9 cellular contexts compared by ENCODE assay signal in the genomic region with DNA sequence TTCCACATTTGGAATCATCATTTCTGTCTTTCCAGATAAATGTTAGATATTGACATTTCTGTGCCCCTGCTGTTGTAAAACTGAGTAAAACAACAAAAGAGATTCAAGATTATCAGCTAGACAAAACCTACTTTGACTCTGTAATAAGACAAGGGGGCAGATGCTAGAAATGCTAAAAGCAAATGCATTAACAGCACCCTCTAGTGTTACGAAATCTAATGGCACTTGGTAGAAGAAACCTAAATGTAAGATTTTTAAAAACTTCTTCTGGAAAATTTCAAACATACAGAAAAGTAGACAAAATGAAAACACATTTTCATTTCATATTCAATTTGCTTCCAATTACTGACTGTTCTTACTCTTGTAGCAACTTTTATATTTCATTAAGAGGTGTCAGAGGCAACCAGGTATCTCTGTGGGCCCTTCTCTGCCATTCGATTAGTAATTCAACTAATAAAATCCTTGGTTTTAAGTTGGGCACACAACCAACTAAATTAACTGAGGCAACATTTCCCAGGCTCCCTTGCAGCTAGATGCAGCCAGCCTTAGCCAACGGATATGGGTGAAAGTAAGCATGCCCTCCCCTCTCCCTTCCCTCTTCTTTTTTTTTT. TPM values are rescaled to one million over a fixed set of nuclear protein-coding genes. Genes with fewer than 3 reads are reported as not detected.
A peak's percentile ranks its signal among the peaks of the same experiment; 100 is the strongest.
DNase-seq lines count a peak whose midpoint lies in the region; ATAC-seq and TF ChIP-seq lines count a peak whose summit lies in the region.
"Had no signal": no experiment of that assay in that cellular context is flagged by ENCODE, and none has a peak within 500 bp of the region (broad histone marks: within the 10 kb centered on the region; RNA-seq: fewer than 3 reads in every experiment).

No MANE protein-coding gene starts in this region.

- peaks cover 15% of the 10 kb centered on the region for H3K4me1 Mint-ChIP-seq in activated T-cell treated with anti-CD3 and anti-CD28 coated beads, Interleukin-2, amount 50 U/mL, for 72 hours (ENCODE audit: low read depth)

- DNase-seq in activated T-cell treated with anti-CD3 and anti-CD28 coated beads, Interleukin-2, amount 50 U/mL, for 72 hours = peak in 1 of 2 donors; percentile 16
- DNase-seq in activated T-cell treated with anti-CD3 and anti-CD28 coated beads, Interleukin-2, amount 50 U/mL, for 1 hour = no peak
- DNase-seq in NCI-H1436 (lab: John Stamatoyannopoulos, UW) = peak; percentile 52
- DNase-seq in SW480 (ENCODE audit: low spot score) = peak; percentile 67
- DNase-seq in fibroblast of villous mesenchyme (ENCODE audit: low read depth) = peak; percentile 74
- DNase-seq in pulmonary artery endothelial cell (ENCODE audit: low read depth, low spot score) = peak; percentile 30

- H3K27me3 Mint-ChIP-seq in activated T-cell treated with anti-CD3 and anti-CD28 coated beads, Interleukin-2, amount 50 U/mL, for 72 hours (ENCODE audit: low read depth) = no peaks in the 10 kb centered on the region
- H3K27me3 Mint-ChIP-seq: activated naive CD4-positive, alpha-beta T cell treated with anti-CD3 and anti-CD28 coated beads, Interleukin-2, amount 50 U/mL, for 24 hours had no signal

- no peaks in the 10 kb centered on the region for H3K9me3 Mint-ChIP-seq in activated T-cell treated with anti-CD3 and anti-CD28 coated beads, Interleukin-2, amount 50 U/mL, for 72 hours
- H3K9me3 Mint-ChIP-seq: activated naive CD4-positive, alpha-beta T cell treated with anti-CD3 and anti-CD28 coated beads, Interleukin-2, amount 50 U/mL, for 24 hours had no signal

- TF ChIP-seq CTCF in fibroblast of villous mesenchyme (IDR thresholded peaks at IDR 0.05; ENCODE audit: insufficient read depth, low read depth, low read length) = peak; percentile 77

- H3K4me3 Mint-ChIP-seq in activated T-cell treated with anti-CD3 and anti-CD28 coated beads, Interleukin-2, amount 50 U/mL, for 72 hours = no peak overlapping the region
- H3K4me3 Mint-ChIP-seq: activated naive CD4-positive, alpha-beta T cell treated with anti-CD3 and anti-CD28 coated beads, Interleukin-2, amount 50 U/mL, for 24 hours had no signal

- peaks cover 3 to 4% of the 10 kb centered on the region in 2 donors for H3K36me3 Mint-ChIP-seq in activated T-cell treated with anti-CD3 and anti-CD28 coated beads, Interleukin-2, amount 50 U/mL, for 72 hours (ENCODE audit: insufficient read depth in 2 of 2)

- no peak overlapping the region for H3K27ac Mint-ChIP-seq in activated T-cell treated with anti-CD3 and anti-CD28 coated beads, Interleukin-2, amount 50 U/mL, for 72 hours
- H3K27ac Mint-ChIP-seq: activated naive CD4-positive, alpha-beta T cell treated with anti-CD3 and anti-CD28 coated beads, Interleukin-2, amount 50 U/mL, for 24 hours had no signal

- H3K4me3 ChIP-seq in fibroblast of villous mesenchyme (ENCODE audit: low read depth, low read length) = no peak overlapping the region

- peak; percentile 53 to 55 for ATAC-seq in activated T-cell treated with anti-CD3 and anti-CD28 coated beads, Interleukin-2, amount 50 U/mL, for 72 hours (replicated peaks in 1 of 2)
- ATAC-seq in HG03378 (IDR thresholded peaks at IDR 0.05; ENCODE audit: unreplicated experiment) = no peak
- no peak for ATAC-seq in HG03139 (IDR thresholded peaks at IDR 0.05; ENCODE audit: unreplicated experiment)

RNA-seq across cellular contexts. Expression of a gene that starts 45.0 kb away (rescaled TPM):
- 10 to 100 TPM; 21.4 to 22.2 TPM for total RNA-seq in activated T-cell treated with anti-CD3 and anti-CD28 coated beads, Interleukin-2, amount 50 U/mL, for 72 hours
- total RNA-seq in fibroblast of villous mesenchyme (14.2 and 16.8 TPM in 2 replicates), pulmonary artery endothelial cell (11.0 and 13.4 TPM in 2 replicates)

Comparison
In these comparisons a context has a peak if more than half of its experiments do, and no peak if none do; other contexts are left out.
1. ATAC-seq: peak in activated T-cell treated with anti-CD3 and anti-CD28 coated beads, Interleukin-2, amount 50 U/mL, for 72 hours (2 of 2); none in HG03378 (single experiment) and HG03139 (single experiment).